Comparison of ENCODE assay signal across 8 cellular contexts in the genomic region with DNA sequence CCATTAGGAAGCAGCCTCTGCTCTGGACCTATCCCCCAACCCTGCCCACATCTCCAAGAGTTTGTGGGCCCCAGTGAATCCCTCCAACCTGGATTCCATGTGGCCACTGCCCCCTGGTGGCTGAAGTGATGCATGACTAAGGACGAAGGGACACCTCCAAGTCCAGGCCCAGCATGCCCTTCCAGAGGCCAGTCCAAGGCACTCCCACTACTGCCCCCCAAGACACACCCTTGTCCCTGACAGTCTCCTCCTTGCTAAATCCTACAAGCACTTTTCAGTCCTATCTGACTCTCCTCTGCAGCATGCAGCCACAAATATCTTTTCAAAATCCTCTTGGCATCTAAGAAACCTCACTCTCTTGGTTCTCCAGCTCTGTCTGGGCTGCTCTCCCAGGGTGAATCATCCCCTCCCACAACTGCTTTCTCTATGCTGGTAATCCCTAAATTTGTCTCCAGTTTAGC. TPM values are rescaled to one million over a fixed set of nuclear protein-coding genes. Genes with fewer than 3 reads are reported as not detected.
DNase-seq lines count a peak whose midpoint lies in the region; ATAC-seq and TF ChIP-seq lines count a peak whose summit lies in the region.

No MANE protein-coding gene starts in this region.

- peak overlapping the region; percentile 82 to 86 for H3K27ac Mint-ChIP-seq in T-cell

- H3K4me3 ChIP-seq in adipocyte (ENCODE audit: low read length) (no peak overlapping the region), retinal pigment epithelial cell (ENCODE audit: low read length) (no peak overlapping the region)

- H3K9ac ChIP-seq in adipocyte (ENCODE audit: low read length) = peak overlapping the region; percentile 9

- H3K36me3 ChIP-seq in adipocyte (ENCODE audit: control insufficient read depth, insufficient read depth, low read length, severe bottlenecking) = no peaks in the 10 kb centered on the region

- intact Hi-C loops in left ventricle myocardium superior (cut with micrococcal nuclease) = loop anchor here (10.0 kb wide), 1 partner anchor 50 kb away; a partner anchor contains a TSS

- H3K9me3 Mint-ChIP-seq in T-cell = no peaks in the 10 kb centered on the region

- ATAC-seq in T-cell (replicated peaks in 1 of 4) (peak; percentile 50 to 73 (median 64)), left ventricle myocardium superior (peak; percentile 84), GM18505 (IDR thresholded peaks at IDR 0.05; ENCODE audit: unreplicated experiment) (no peak)

- no peaks in the 10 kb centered on the region for H3K9me3 ChIP-seq in adipocyte (ENCODE audit: control insufficient read depth, low read length)

- H3K4me1 ChIP-seq in adipocyte (ENCODE audit: control insufficient read depth, insufficient read depth, low read length) = peaks cover 10% of the 10 kb centered on the region

- H3K4me1 Mint-ChIP-seq in T-cell = peaks cover 43 to 61% (median 57%) of the 10 kb centered on the region in 3 donors

- CTCF ChIA-PET in T-cell (lab: Charles Lee) = interaction anchor here in 1 of 2 donors (0.6 to 0.7 kb wide), 2 partner anchors 8 to 879 kb away, joined by 3 to 9 read pairs; no protein-coding TSS in a partner anchor

- no peak for TF ChIP-seq POLR2A in GM18505 (IDR thresholded peaks at IDR 0.05; ENCODE audit: borderline replicate concordance, extremely low read depth, insufficient read depth, insufficient read length)

- H3K36me3 Mint-ChIP-seq in T-cell = no peaks in the 10 kb centered on the region

- TF ChIP-seq CTCF in retinal pigment epithelial cell (conservative IDR thresholded peaks at IDR 0.05; ENCODE audit: low read depth, low read length) = peak; percentile 95

- POLR2A ChIA-PET in T-cell (lab: Charles Lee) = no interaction called here

- peaks cover 22% of the 10 kb centered on the region for H3K27me3 ChIP-seq in adipocyte (replicated peaks; ENCODE audit: control insufficient read depth, insufficient read depth, low read length)

- peaks cover 0 to 5% of the 10 kb centered on the region in 2 donors for H3K27me3 Mint-ChIP-seq in T-cell

- peak overlapping the region in 1 of 3 donors; percentile 59 for H3K4me3 Mint-ChIP-seq in T-cell

- DNase-seq in GDM1 (lab: John Stamatoyannopoulos, UW) (peak; percentile 59), NCI-H1092 (lab: John Stamatoyannopoulos, UW) (peak; percentile 75), T-cell (peak in 33 of 34 experiments; percentile 17 to 71 (median 48)), adipocyte (ENCODE audit: low read depth) (peak; percentile 93), left ventricle myocardium superior (peak; percentile 81), retinal pigment epithelial cell (ENCODE audit: low read depth) (no peak), HPDE6-E6E7 (ENCODE audit: extremely low spot score) (no peak)

RNA-seq across cellular contexts. Expression of a gene that starts 33.0 kb away (rescaled TPM):
- total RNA-seq in T-cell (10 to 100 TPM; 67.6 to 82.8 (median 71.0) TPM), left ventricle myocardium superior (17.2 TPM)

RNA-seq across cellular contexts. Expression of a gene that starts 35.7 kb away (rescaled TPM):
- 10 to 100 TPM in 3 of 5 donors, 1 to 10 TPM in 2; 8.0 to 25.1 (median 23.1) TPM for total RNA-seq in T-cell
- 6.7 TPM for total RNA-seq in left ventricle myocardium superior

RNA-seq across cellular contexts. Expression of a gene that starts 52.2 kb away (rescaled TPM):
- 10 to 100 TPM; 27.9 to 71.7 (median 59.5) TPM for total RNA-seq in T-cell
- total RNA-seq in left ventricle myocardium superior = 1.8 TPM

RNA-seq across cellular contexts. Expression of a gene that starts 58.0 kb away (rescaled TPM):
- total RNA-seq in T-cell (10 to 100 TPM; 21.4 to 45.8 (median 38.1) TPM), left ventricle myocardium superior (40.0 TPM)

Comparison
In these comparisons a context has a peak if more than half of its experiments do, and no peak if none do; other contexts are left out.
1. DNase-seq: peak in GDM1 (single experiment), NCI-H1092 (single experiment), T-cell (33 of 34), adipocyte (single experiment) and left ventricle myocardium superior (single experiment); none in retinal pigment epithelial cell (single experiment) and HPDE6-E6E7 (single experiment).
2. RNA of a gene that starts 52.2 kb away (total RNA-seq): 27.9 to 71.7 TPM in T-cell; 1.8 TPM in left ventricle myocardium superior (single experiment); every median in the first group is over 10 times any median in the second.